Comparison of ENCODE assay signal across 8 cellular contexts in genomic region chr7:5419523-5420107, GRCh38. TPM values are rescaled to one million over a fixed set of nuclear protein-coding genes. Genes with fewer than 3 reads are reported as not detected.
A peak's percentile ranks its signal among the peaks of the same experiment; 100 is the strongest.
DNase-seq lines count a peak whose midpoint lies in the region; ATAC-seq and TF ChIP-seq lines count a peak whose summit lies in the region.

No MANE protein-coding gene starts in this region.

- H3K4me2 ChIP-seq in PC-9: peak overlapping the region; percentile 97

- no peak for TF ChIP-seq EP300 in esophagus muscularis mucosa (IDR thresholded peaks at IDR 0.05)

- peaks cover 41% of the 10 kb centered on the region for H3F3A ChIP-seq in PC-9 (ENCODE audit: insufficient read depth, low read depth)

- CTCF ChIA-PET in PC-9 (lab: Charles Lee): interaction anchor here (0.7 kb wide), 1 partner anchor 148 kb away, joined by 3 read pairs; no protein-coding TSS in a partner anchor

- H3K9me3 ChIP-seq in PC-9 (ENCODE audit: insufficient read depth, low read depth) (no peaks in the 10 kb centered on the region), esophagus muscularis mucosa (no peaks in the 10 kb centered on the region)

- peaks cover 24% of the 10 kb centered on the region for H3K4me1 ChIP-seq in PC-9 (replicated peaks; ENCODE audit: insufficient read depth)
- peaks cover 24 to 53% (median 51%) of the 10 kb centered on the region in 4 donors for H3K4me1 ChIP-seq in esophagus muscularis mucosa

- BruUV-seq in PC-9 (replicated peaks; lab: Mats Ljungman, UMichigan): TSS peak; percentile 22

- intact Hi-C loops in CD14-positive monocyte (cut with micrococcal nuclease): loop anchor here in 1 of 2 donors (5.0 kb wide), 1 partner anchor 273 kb away; no protein-coding TSS in a partner anchor
- intact Hi-C loops in PC-9 (cut with micrococcal nuclease; ENCODE audit: unreplicated experiment): no loop called here
- intact Hi-C loops in esophagus muscularis mucosa (cut with DNase I): no loop called here

- H3K4me3 Mint-ChIP-seq in CD14-positive monocyte: peak overlapping the region; percentile 93
- H3K4me3 Mint-ChIP-seq in neural crest cell: peak overlapping the region; percentile 99

- no peak for TF ChIP-seq POLR2A in esophagus muscularis mucosa (IDR thresholded peaks at IDR 0.05; ENCODE audit: low read depth)

- H3K4me1 Mint-ChIP-seq in CD14-positive monocyte (peaks cover 34% of the 10 kb centered on the region), neural crest cell (peaks cover 34% of the 10 kb centered on the region)

- H3K27me3 Mint-ChIP-seq in CD14-positive monocyte (ENCODE audit: low read depth in 3 of 3) (peaks cover 0 to 5% (median 0%) of the 10 kb centered on the region in 3 donors), neural crest cell (ENCODE audit: low read depth) (peaks cover 17% of the 10 kb centered on the region)

- H3K36me3 Mint-ChIP-seq in CD14-positive monocyte (peaks cover 18 to 32% of the 10 kb centered on the region in 2 donors), neural crest cell (ENCODE audit: low read depth) (peaks cover 4% of the 10 kb centered on the region)

- peak overlapping the region; percentile 89 for H3K27ac ChIP-seq in PC-9
- peak overlapping the region; percentile 96 to 100 (median 100) for H3K27ac ChIP-seq in esophagus muscularis mucosa (replicated peaks in 1 of 4)

- 0% methylated on average over 26 of the region's 44 CpGs for WGBS in esophagus muscularis mucosa

- DNase-seq in CD14-positive monocyte (ENCODE audit: low spot score) (no peak), PC-9 (peak; percentile 38 to 46), esophagus muscularis mucosa (ENCODE audit: extremely low spot score) (no peak), neural crest cell (ENCODE audit: low read depth, low spot score) (peak; percentile 54), NCI-H82 (lab: John Stamatoyannopoulos, UW) (no peak), HuH-7 (ENCODE audit: low spot score) (no peak)
- no peak for DNase-seq in central memory CD4-positive, alpha-beta T cell

- H2AFZ ChIP-seq in PC-9: 0 out of 2 replicates have a peak overlapping the region, but pooled peaks have one; percentile 5

- TF ChIP-seq CTCF in CD14-positive monocyte (IDR thresholded peaks at IDR 0.05) (no peak), PC-9 (conservative IDR thresholded peaks at IDR 0.05) (no peak; the same call in 1 of the 2 replicates), esophagus muscularis mucosa (IDR thresholded peaks at IDR 0.05) (no peak), neural crest cell (conservative IDR thresholded peaks at IDR 0.05) (no peak)

- H3K9me3 Mint-ChIP-seq in CD14-positive monocyte: peaks cover 0 to 3% (median 0%) of the 10 kb centered on the region in 7 donors
- no peaks in the 10 kb centered on the region for H3K9me3 Mint-ChIP-seq in neural crest cell

- no peak for ATAC-seq in HG03045 (IDR thresholded peaks at IDR 0.05; ENCODE audit: unreplicated experiment)

- H3K27me3 ChIP-seq in PC-9 (ENCODE audit: insufficient read depth, low read depth) (no peaks in the 10 kb centered on the region), esophagus muscularis mucosa (no peaks in the 10 kb centered on the region)

- peaks cover 6% of the 10 kb centered on the region for H3K36me3 ChIP-seq in PC-9 (ENCODE audit: low read depth)
- H3K36me3 ChIP-seq in esophagus muscularis mucosa: peaks cover 0 to 8% (median 2%) of the 10 kb centered on the region in 4 donors

- H3K4me3 ChIP-seq in PC-9 (peak overlapping the region; percentile 91), esophagus muscularis mucosa (peak overlapping the region; percentile 84 to 100 (median 94))

- peaks cover 93% of the 10 kb centered on the region for H3K79me2 ChIP-seq in PC-9 (ENCODE audit: low read depth)

- H4K20me1 ChIP-seq in PC-9 (ENCODE audit: insufficient read depth): peaks cover 18% of the 10 kb centered on the region

- no peaks in the 10 kb centered on the region for H3K9me2 ChIP-seq in PC-9 (ENCODE audit: insufficient read depth)

- POLR2A ChIA-PET in PC-9 (lab: Charles Lee; ENCODE audit: unreplicated experiment): no interaction called here

- peak overlapping the region in 4 of 7 donors; percentile 65 to 79 (median 75) for H3K27ac Mint-ChIP-seq in CD14-positive monocyte
- H3K27ac Mint-ChIP-seq in neural crest cell (ENCODE audit: unreplicated experiment): peak overlapping the region; percentile 98

RNA-seq across cellular contexts. Expression of gene TNRC18, which starts 4.0 kb away (rescaled TPM):
- under 1 TPM; 0.64 to 0.70 TPM for polyA plus RNA-seq in CD14-positive monocyte
- total RNA-seq in PC-9 (2021) (128 and 159 TPM in 2 replicates), esophagus muscularis mucosa (100 to 1,000 TPM; 101 to 277 (median 166) TPM), neural crest cell (68.0 and 69.8 TPM in 2 replicates)

Comparison
In these comparisons a context has a peak if more than half of its experiments do, and no peak if none do; other contexts are left out.
1. DNase-seq: peak in PC-9 (2 of 2) and neural crest cell (single experiment); none in CD14-positive monocyte (single experiment), esophagus muscularis mucosa (single experiment), NCI-H82 (single experiment), HuH-7 (single experiment) and central memory CD4-positive, alpha-beta T cell (single experiment).